In genomic region chr17:36937001-36937960, GRCh38 we compare ENCODE assay signal across 11 cellular contexts. TPM values are rescaled to one million over a fixed set of nuclear protein-coding genes. Genes with fewer than 3 reads are reported as not detected.
DNase-seq lines count a peak whose midpoint lies in the region; ATAC-seq and TF ChIP-seq lines count a peak whose summit lies in the region.
"Had no signal": no experiment of that assay in that cellular context is flagged by ENCODE, and none has a peak within 500 bp of the region (broad histone marks: within the 10 kb centered on the region; RNA-seq: fewer than 3 reads in every experiment).

Gene LHX1, plus strand, starts transcription at chr17:36937475. Its CDS starts 723 bp downstream, at chr17:36938198.

- DNase-seq in DMS53 (lab: John Stamatoyannopoulos, UW) (peak; percentile 50), DMS53 treated with DMSO at 0.1 percent for 48 hours (lab: John Stamatoyannopoulos, UW; ENCODE audit: unreplicated experiment) (no peak), OCI-LY7 (ENCODE audit: low spot score) (no peak), retinal pigment epithelial cell (ENCODE audit: low read depth) (no peak), NCI-H2081 (lab: John Stamatoyannopoulos, UW) (no peak), NCI-H82 treated with DMSO at 0.1 percent for 48 hours (lab: John Stamatoyannopoulos, UW; ENCODE audit: unreplicated experiment) (no peak)
- DNase-seq: 8988T; activated CD4-positive, alpha-beta T cell treated with anti-CD3 and anti-CD28 coated beads, Interleukin-2, amount 50 U/mL, for 1 hour; tibial artery had no signal

- intact Hi-C loops in OCI-LY7 (cut with micrococcal nuclease; ENCODE audit: unreplicated experiment), result no loop called here

- H3K9me2 ChIP-seq in OCI-LY7 (ENCODE audit: insufficient read depth, low read length), result no peaks in the 10 kb centered on the region

- H2AFZ ChIP-seq in OCI-LY7 (ENCODE audit: low read length), result no peak within 1 kb of the TSS

- no peak for TF ChIP-seq CTCF in OCI-LY7 (conservative IDR thresholded peaks at IDR 0.05; ENCODE audit: low read length)
- TF ChIP-seq CTCF in retinal pigment epithelial cell (conservative IDR thresholded peaks at IDR 0.05; ENCODE audit: low read depth, low read length), result no peak

- no peaks in the 10 kb centered on the region for H3K79me2 ChIP-seq in OCI-LY7 (ENCODE audit: insufficient read depth, low read depth, low read length)

- no peaks in the 10 kb centered on the region for H3K4me1 ChIP-seq in OCI-LY7 (ENCODE audit: insufficient read depth, low read length, poor library complexity, severe bottlenecking)
- H3K4me1 ChIP-seq in ectodermal cell (ENCODE audit: control insufficient read depth, insufficient read depth, low read length), result peaks cover 53% of the 10 kb centered on the region

- H3K27ac ChIP-seq in OCI-LY7 (ENCODE audit: low read depth, low read length, poor library complexity, severe bottlenecking), result no peak within 1 kb of the TSS
- H3K27ac ChIP-seq in ectodermal cell (ENCODE audit: insufficient read depth, low read depth, low read length, poor library complexity, severe bottlenecking), result no peak within 1 kb of the TSS
- H3K27ac ChIP-seq: tibial artery had no signal

- no TSS peak for BruUV-seq in OCI-LY7 (replicated peaks; lab: Mats Ljungman, UMichigan)

- H3K4me2 ChIP-seq in OCI-LY7 (ENCODE audit: low read length), result peak within 1 kb of the TSS; percentile 42; the same call in 1 of the 2 replicates

- WGBS in ectodermal cell, 2 experiments, result 0 to 1% methylated on average over 74 to 75 of the region's 75 CpGs

- H3K4me3 ChIP-seq in OCI-LY7 (ENCODE audit: low read depth, low read length, poor library complexity, severe bottlenecking) (no peak within 1 kb of the TSS), ectodermal cell (ENCODE audit: insufficient read depth, low read depth, low read length) (peak within 1 kb of the TSS; percentile 20), retinal pigment epithelial cell (ENCODE audit: low read length) (peak within 1 kb of the TSS; percentile 42)

- POLR2A ChIA-PET in OCI-LY7 (lab: Charles Lee), result no interaction called here

- no peaks in the 10 kb centered on the region for H4K20me1 ChIP-seq in OCI-LY7 (ENCODE audit: insufficient read depth, low read length)

- no peak for ATAC-seq in GM21390 (IDR thresholded peaks at IDR 0.05; ENCODE audit: unreplicated experiment)

- H3K27me3 ChIP-seq in ectodermal cell (ENCODE audit: control insufficient read depth, insufficient read depth, low read length, poor library complexity, severe bottlenecking), result peaks cover 100% of the 10 kb centered on the region

- H3K9me3 ChIP-seq in OCI-LY7 (ENCODE audit: low read length) (no peaks in the 10 kb centered on the region), ectodermal cell (ENCODE audit: control insufficient read depth, low read length) (no peaks in the 10 kb centered on the region)
- H3K9me3 ChIP-seq: tibial artery had no signal

- CTCF ChIA-PET in OCI-LY7 (lab: Charles Lee; ENCODE audit: unreplicated experiment), result no interaction called here

- H3K36me3 ChIP-seq in OCI-LY7 (ENCODE audit: insufficient read depth, low read length), result no peaks in the 10 kb centered on the region
- H3K36me3 ChIP-seq in ectodermal cell (ENCODE audit: control insufficient read depth, insufficient read depth, low read length), result no peaks in the 10 kb centered on the region
- H3K36me3 ChIP-seq: tibial artery had no signal

RNA-seq across cellular contexts. Expression of gene LHX1, which starts in this region (rescaled TPM):
- total RNA-seq in OCI-LY7 (2014; rRNA removed; shearing (Covaris generic)), result not detected in 2 replicates
- total RNA-seq in OCI-LY7 (2022), result not detected in 2 replicates
- polyA plus RNA-seq in ectodermal cell (2013, experiment 1 of 4), result not detected
- 0.05 TPM for polyA plus RNA-seq in ectodermal cell (2013, experiment 2 of 4)
- polyA plus RNA-seq in ectodermal cell (2013, experiment 3 of 4), result 0.16 TPM
- polyA plus RNA-seq in ectodermal cell (2013, experiment 4 of 4), result 0.45 TPM
